Comparison of ENCODE assay signal across 11 cellular contexts in the genomic region with DNA sequence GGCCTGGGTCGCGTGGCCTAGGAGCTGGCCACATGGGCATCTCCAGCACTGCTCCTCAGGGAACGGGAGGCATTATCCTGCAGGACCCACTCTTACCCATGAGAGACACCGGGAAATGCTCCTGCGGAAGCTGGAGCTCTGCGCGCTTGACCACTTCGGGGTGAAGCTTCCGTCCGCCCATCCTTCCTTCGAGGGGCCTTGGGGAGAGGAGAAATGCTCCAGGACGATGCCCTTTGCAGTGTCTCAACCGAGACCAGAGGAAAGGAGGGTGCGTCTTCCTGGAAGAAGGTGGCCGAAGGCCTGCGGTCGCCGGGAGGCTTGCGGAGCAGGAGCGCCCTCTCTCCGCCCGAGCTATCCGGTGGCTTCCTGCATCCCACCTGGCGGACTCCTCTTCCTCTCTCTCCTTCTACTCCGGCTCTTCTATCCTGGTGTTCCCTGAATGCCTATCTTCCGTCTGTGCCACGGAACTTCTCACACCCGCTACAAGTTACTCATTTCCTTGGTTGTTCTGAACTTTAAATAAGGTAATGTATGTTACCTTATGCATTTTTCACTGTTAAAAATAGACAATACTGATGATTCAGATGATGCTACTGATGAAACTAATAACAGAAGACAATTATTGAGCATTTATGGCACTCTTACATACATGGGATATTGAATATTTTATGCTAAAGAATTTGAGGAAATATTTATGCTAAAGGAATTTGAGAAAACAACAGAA.
DNase-seq lines count a peak whose midpoint lies in the region; FAIRE-seq and TF ChIP-seq lines count a peak whose summit lies in the region.
"Had no signal": no experiment of that assay in that cellular context is flagged by ENCODE, and none has a peak within 500 bp of the region (broad histone marks: within the 10 kb centered on the region; RNA-seq: fewer than 3 reads in every experiment).

No MANE protein-coding gene starts in this region.

- H3K4me3 ChIP-seq in HUES64 (ENCODE audit: low read length) (peak overlapping the region; percentile 47), coronary artery (peak overlapping the region; percentile 39)

- H3K9me3 Mint-ChIP-seq in nephron = peaks cover 16% of the 10 kb centered on the region

- H3K27ac Mint-ChIP-seq in nephron = no peak overlapping the region

- H3K27me3 Mint-ChIP-seq in nephron (ENCODE audit: low read depth) = peaks cover 99% of the 10 kb centered on the region

- peaks cover 31% of the 10 kb centered on the region for H3K4me1 Mint-ChIP-seq in nephron

- DNase-seq in G401 (ENCODE audit: low spot score) = peak; percentile 60
- no peak for DNase-seq in coronary artery (ENCODE audit: low spot score)
- no peak for DNase-seq in NCI-H2196 (lab: John Stamatoyannopoulos, UW; ENCODE audit: unreplicated experiment)
- DNase-seq in frontal cortex (ENCODE audit: low spot score in 2 of 2) = no peak
- no peak for DNase-seq in posterior vena cava (ENCODE audit: low spot score)
- DNase-seq in GM12892 (ENCODE audit: insufficient read length) = no peak
- DNase-seq: activated CD4-positive, CD25-positive, alpha-beta regulatory T cell; hypothalamus; NCI-H226 had no signal

- H3K9me3 ChIP-seq in HUES64 (ENCODE audit: insufficient read depth, low read depth, low read length) = no peaks in the 10 kb centered on the region

- H3K27ac ChIP-seq in HUES64 (ENCODE audit: low read depth, low read length) = no peak overlapping the region
- H3K27ac ChIP-seq in coronary artery = no peak overlapping the region

- intact Hi-C loops in posterior vena cava (cut with DNase I) = no loop called here

- peaks cover 95% of the 10 kb centered on the region for H3K27me3 ChIP-seq in HUES64 (ENCODE audit: insufficient read depth, low read length)

- no peak for TF ChIP-seq POLR2A in GM12892 (IDR thresholded peaks at IDR 0.05; ENCODE audit: low read depth, low read length)

- H3K9ac ChIP-seq in HUES64 (ENCODE audit: low read depth, low read length) = no peak overlapping the region

- peaks cover 7% of the 10 kb centered on the region for H3K36me3 Mint-ChIP-seq in nephron (ENCODE audit: low read depth)

- in situ Hi-C loops in G401 (cut with HindIII; ENCODE audit: low sequenced_read_pairs) = no loop called here

- peak overlapping the region; percentile 28 to 79 (median 40) for H3K4me3 Mint-ChIP-seq in nephron

- WGBS in HUES64 = 3% methylated on average over 27 of the region's 28 CpGs

- FAIRE-seq in frontal cortex (lab: Jason Lieb, UNC) (no peak), GM12892 (lab: Jason Lieb, UNC) (no peak)

- peaks cover 15% of the 10 kb centered on the region for H3K4me1 ChIP-seq in HUES64 (ENCODE audit: insufficient read depth, low read length)

- TF ChIP-seq CTCF in coronary artery (IDR thresholded peaks at IDR 0.05) (no peak), nephron (IDR thresholded peaks at IDR 0.05; ENCODE audit: unreplicated experiment in 3 of 3) (no peak)

- no peaks in the 10 kb centered on the region for H3K36me3 ChIP-seq in HUES64 (ENCODE audit: insufficient read depth, low read length)
